Comparison of ENCODE assay signal across 20 cellular contexts in the genomic region with DNA sequence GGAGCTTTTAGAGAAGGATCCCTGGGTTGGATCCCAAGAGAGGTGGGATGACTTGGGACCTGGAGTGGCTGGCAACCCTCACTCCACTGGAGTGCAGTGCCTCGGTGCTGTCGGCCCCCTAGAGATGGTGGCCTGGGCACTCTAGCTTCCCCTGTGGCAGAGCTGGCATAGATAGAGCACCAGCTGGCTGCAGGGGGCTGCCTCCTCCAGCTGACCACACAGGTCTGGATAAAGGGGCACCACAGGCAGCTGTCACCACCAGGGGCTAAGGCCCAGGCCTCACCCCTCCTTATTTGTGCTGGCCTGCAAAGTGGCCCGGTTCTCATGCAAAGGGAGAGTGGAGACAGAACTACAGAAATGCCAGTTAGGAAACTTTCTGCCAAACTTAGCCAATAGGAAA.
"Had no signal": no experiment of that assay in that cellular context is flagged by ENCODE, and none has a peak within 500 bp of the region (broad histone marks: within the 10 kb centered on the region; RNA-seq: fewer than 3 reads in every experiment).

No MANE protein-coding gene starts in this region.

- DNase-seq: effector memory CD4-positive, alpha-beta T cell; gastrocnemius medialis; heart right ventricle; hypothalamus; kidney glomerular epithelial cell; mammary epithelial cell; naive thymus-derived CD8-positive, alpha-beta T cell; nucleus accumbens; ovary; retina; right lobe of liver; stimulated activated CD4-positive, alpha-beta T cell treated with anti-CD3 and anti-CD28 coated beads, Interleukin-12 subunit alpha, Interleukin-12 subunit beta, amount 100 ng/mL, for 4 hours; stimulated activated naive CD4-positive, alpha-beta T cell; stomach; substantia nigra had no signal

- ATAC-seq: gastrocnemius medialis; heart right ventricle; naive thymus-derived CD8-positive, alpha-beta T cell; right lobe of liver had no signal

- H3K27me3 ChIP-seq: esophagus muscularis mucosa, gastrocnemius medialis, heart right ventricle, ovary, right lobe of liver had no signal

- H3K9me3 ChIP-seq: esophagus muscularis mucosa, gastrocnemius medialis, heart right ventricle, ovary, prostate gland, right lobe of liver, stomach, thoracic aorta had no signal

- H3K4me1 ChIP-seq: gastrocnemius medialis, prostate gland had no signal

- H3K36me3 ChIP-seq: esophagus muscularis mucosa, gastrocnemius medialis, heart right ventricle, ovary, prostate gland, right lobe of liver, stomach, thoracic aorta had no signal

- H3K27ac ChIP-seq: epithelial cell of prostate, esophagus muscularis mucosa, gastrocnemius medialis, heart right ventricle, ovary, prostate gland, right lobe of liver, skin epidermis, stomach, thoracic aorta had no signal

- H3K4me3 ChIP-seq: esophagus muscularis mucosa, gastrocnemius medialis, heart right ventricle, ovary, prostate gland, right lobe of liver, skin epidermis, stomach, thoracic aorta had no signal
